7 cellular contexts compared by ENCODE assay signal in genomic region chr2:37394986-37395555, GRCh38. TPM values are rescaled to one million over a fixed set of nuclear protein-coding genes. Genes with fewer than 3 reads are reported as not detected.
"Had no signal": no experiment of that assay in that cellular context is flagged by ENCODE, and none has a peak within 500 bp of the region (broad histone marks: within the 10 kb centered on the region; RNA-seq: fewer than 3 reads in every experiment).

No MANE protein-coding gene starts in this region.

- H3K27ac ChIP-seq: cardiac muscle cell, foreskin keratinocyte, lower lobe of right lung, neural progenitor cell, testis had no signal

- H3K27me3 ChIP-seq: cardiac muscle cell, foreskin keratinocyte, neural progenitor cell, testis, uterus had no signal

- H3K4me2 ChIP-seq: neural progenitor cell had no signal

- H3K4me3 ChIP-seq: cardiac muscle cell, lower lobe of right lung, neural progenitor cell, testis, uterus had no signal

- H2AFZ ChIP-seq: neural progenitor cell had no signal

- DNase-seq: cortex of kidney had no signal

- H3K4me1 ChIP-seq: neural progenitor cell, testis, uterus had no signal

- H3K36me3 ChIP-seq: cardiac muscle cell, lower lobe of right lung, neural progenitor cell, uterus had no signal

- H3K9ac ChIP-seq: neural progenitor cell had no signal

- H3K9me3 ChIP-seq: lower lobe of right lung, testis, uterus had no signal

RNA-seq across cellular contexts. Expression of gene QPCT, which starts 50.6 kb away (rescaled TPM):
- polyA plus RNA-seq: cardiac muscle cell had no signal
